Comparison of ENCODE assay signal across 1 cellular context in genomic region chr7:159198016-159198724, GRCh38.
TF ChIP-seq lines count a peak whose summit lies in the region.

No MANE protein-coding gene starts in this region.

TF ChIP-seq in SK-N-SH treated with all-trans-retinoic acid at 6 μM for 48 hours, 23 proteins besides CTCF, POLR2A, EP300 and RAD21 (continued from another document):
- TF ChIP-seq CSRNP3 (CRISPR knock-in tag; IDR thresholded peaks at IDR 0.05) (no peak), CSDC2 (CRISPR knock-in tag; IDR thresholded peaks at IDR 0.05) (no peak), ZNF8 (CRISPR knock-in tag; IDR thresholded peaks at IDR 0.05) (no peak), ZFP30 (CRISPR knock-in tag; IDR thresholded peaks at IDR 0.05) (no peak), TSHZ2 (CRISPR knock-in tag; IDR thresholded peaks at IDR 0.05) (no peak), PPARA (CRISPR knock-in tag; IDR thresholded peaks at IDR 0.05; ENCODE audit: borderline replicate concordance) (no peak), ZNF565 (CRISPR knock-in tag; conservative IDR thresholded peaks at IDR 0.05; ENCODE audit: low read depth) (no peak), OSR1 (CRISPR knock-in tag; IDR thresholded peaks at IDR 0.05) (no peak), TCF4 (CRISPR knock-in tag; IDR thresholded peaks at IDR 0.05; ENCODE audit: borderline replicate concordance) (no peak), POU6F1 (CRISPR knock-in tag; IDR thresholded peaks at IDR 0.05; ENCODE audit: borderline replicate concordance, low read depth) (no peak)
